8 cellular contexts compared by ENCODE assay signal in the genomic region with DNA sequence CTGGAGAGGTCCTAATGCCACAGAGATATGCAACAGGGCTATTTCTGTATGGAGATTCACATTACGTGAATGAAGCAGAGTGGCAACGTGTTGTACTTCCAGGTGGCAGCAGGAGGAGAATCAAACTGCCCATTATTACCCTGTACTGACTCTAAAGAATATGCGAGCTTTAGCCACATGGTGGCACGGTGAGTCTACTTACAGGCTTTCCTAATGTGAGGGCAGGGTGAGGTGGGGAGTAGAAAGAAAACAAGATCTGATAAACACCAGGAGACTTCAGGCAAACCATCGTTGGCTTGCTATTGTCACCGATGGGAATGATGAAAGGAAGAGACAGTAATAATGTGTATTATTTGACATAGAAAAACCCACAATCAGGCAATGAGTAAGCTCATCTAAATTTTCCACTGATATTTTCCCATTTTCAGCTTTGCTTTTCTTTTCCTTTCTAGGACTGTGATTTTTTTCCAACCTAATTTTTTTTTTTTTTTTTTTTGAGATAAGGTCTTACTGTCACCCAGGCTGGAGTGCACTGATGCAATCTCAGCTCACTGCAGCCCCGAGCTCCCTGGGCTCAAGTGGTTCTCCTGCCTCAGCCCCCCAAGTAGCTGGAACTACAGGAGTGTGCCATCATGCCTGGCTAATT.
A peak's percentile ranks its signal among the peaks of the same experiment; 100 is the strongest.
DNase-seq lines count a peak whose midpoint lies in the region; ATAC-seq and TF ChIP-seq lines count a peak whose summit lies in the region.

No MANE protein-coding gene starts in this region.

- intact Hi-C loops in HCT116 (cut with micrococcal nuclease), result loop anchor here (1.0 to 5.0 kb wide), 4 partner anchors 124 to 429 kb away; a partner anchor contains a TSS
- intact Hi-C loops in activated naive CD4-positive, alpha-beta T cell treated with anti-CD3 and anti-CD28 coated beads for 36 hours (cut with micrococcal nuclease), result loop anchor here (1.0 to 10.0 kb wide), 4 partner anchors 204 to 486 kb away; a partner anchor contains a TSS
- intact Hi-C loops in prostate gland (cut with DNase I), result loop anchor here (2.0 to 5.0 kb wide), 3 partner anchors 149 to 347 kb away; a partner anchor contains a TSS

- POLR2A ChIA-PET in HCT116 (lab: Charles Lee), result interaction anchor here (0.7 kb wide), 1 partner anchor 1615 kb away, joined by 4 read pairs; no protein-coding TSS in a partner anchor

- no peak for TF ChIP-seq POLR2A in HCT116 (IDR thresholded peaks at IDR 0.05; ENCODE audit: borderline replicate concordance, extremely low read depth, insufficient read depth, insufficient read length)
- no peak for TF ChIP-seq POLR2A in prostate gland (IDR thresholded peaks at IDR 0.05)

- peak; percentile 100 for TF ChIP-seq RAD21 in HCT116 (IDR thresholded peaks at IDR 0.05; ENCODE audit: low read depth)

- H3K9me3 Mint-ChIP-seq in activated naive CD4-positive, alpha-beta T cell treated with anti-CD3 and anti-CD28 coated beads for 36 hours, result no peaks in the 10 kb centered on the region

- H3K9me2 ChIP-seq in HCT116 (ENCODE audit: insufficient read depth), result no peaks in the 10 kb centered on the region

- H3K27ac Mint-ChIP-seq in activated naive CD4-positive, alpha-beta T cell treated with anti-CD3 and anti-CD28 coated beads for 36 hours, result no peak overlapping the region

- no peak overlapping the region for H3K4me3 Mint-ChIP-seq in activated naive CD4-positive, alpha-beta T cell treated with anti-CD3 and anti-CD28 coated beads for 36 hours

- no peak overlapping the region for H3K27ac ChIP-seq in HCT116 (ENCODE audit: low read depth, low read length)
- H3K27ac ChIP-seq in prostate gland, result peak overlapping the region; percentile 20 to 43

- no peaks in the 10 kb centered on the region for H3K36me3 Mint-ChIP-seq in activated naive CD4-positive, alpha-beta T cell treated with anti-CD3 and anti-CD28 coated beads for 36 hours (ENCODE audit: low read depth)

- peak overlapping the region; percentile 22 for H3K4me2 ChIP-seq in HCT116 (ENCODE audit: low read length)

- H3K4me1 ChIP-seq in HCT116 (ENCODE audit: control insufficient read depth in 1 of 2, insufficient read depth in 2 of 2, low read length in 2 of 2), result peaks cover 3 to 11% of the 10 kb centered on the region in 2 experiments; a peak in 3 of 4 replicates
- H3K4me1 ChIP-seq in prostate gland (replicated peaks), result no peaks in the 10 kb centered on the region

- ATAC-seq in HCT116, result peak; percentile 100

- H3K4me3 ChIP-seq in HCT116 (replicated peaks in 1 of 2; ENCODE audit: low read depth in 1 of 2, low read length in 2 of 2), result no peak overlapping the region
- H3K4me3 ChIP-seq in prostate gland, result no peak overlapping the region

- peak; percentile 63 for DNase-seq in GM10266 (ENCODE audit: extremely low spot score)
- peak; percentile 78 for DNase-seq in HCT116 (ENCODE audit: low read depth, low spot score)
- peak; percentile 85 for DNase-seq in M059J (ENCODE audit: low read depth)
- peak; percentile 82 for DNase-seq in SIG-M5 treated with dmso at 0.1 percent for 504 hours (lab: John Stamatoyannopoulos, UW; ENCODE audit: unreplicated experiment)
- DNase-seq in activated naive CD4-positive, alpha-beta T cell treated with anti-CD3 and anti-CD28 coated beads for 36 hours, result peak; percentile 79
- peak; percentile 85 for DNase-seq in glomerular visceral epithelial cell (ENCODE audit: extremely low spot score)
- DNase-seq in prostate gland (ENCODE audit: low spot score), result peak; percentile 79
- DNase-seq in NCI-H1048 (lab: John Stamatoyannopoulos, UW), result no peak

- no peaks in the 10 kb centered on the region for H3K27me3 ChIP-seq in HCT116 (ENCODE audit: insufficient read depth, low read length)
- H3K27me3 ChIP-seq in prostate gland (replicated peaks; ENCODE audit: insufficient read depth), result no peaks in the 10 kb centered on the region

- H4K20me1 ChIP-seq in HCT116 (ENCODE audit: insufficient read depth), result no peaks in the 10 kb centered on the region

- no TSS peak for BruUV-seq in HCT116 (replicated peaks; lab: Mats Ljungman, UMichigan)

- no peaks in the 10 kb centered on the region for H3K36me3 ChIP-seq in HCT116 (ENCODE audit: control insufficient read depth in 1 of 2, insufficient read depth in 2 of 2, low read length in 2 of 2)
- no peaks in the 10 kb centered on the region for H3K36me3 ChIP-seq in prostate gland

- no peak overlapping the region for H2AFZ ChIP-seq in HCT116 (ENCODE audit: low read depth, low read length, poor library complexity, severe bottlenecking)

- TF ChIP-seq CTCF in GM10266 (IDR thresholded peaks at IDR 0.05; ENCODE audit: control insufficient read depth, insufficient read depth, low read depth, missing control alignments) (peak; percentile 79), HCT116 (IDR thresholded peaks at IDR 0.05 in 2 of 3, conservative IDR thresholded peaks at IDR 0.05 in 1 of 3; ENCODE audit: borderline replicate concordance in 1 of 3, insufficient read depth in 1 of 3, low read depth in 2 of 3, low read length in 2 of 3) (peak; percentile 77 to 97 (median 84)), prostate gland (IDR thresholded peaks at IDR 0.05) (peak; percentile 58 to 93 (median 82))

- H3K9ac ChIP-seq in HCT116 (ENCODE audit: low read length), result no peak overlapping the region

- H3K27me3 Mint-ChIP-seq in activated naive CD4-positive, alpha-beta T cell treated with anti-CD3 and anti-CD28 coated beads for 36 hours (ENCODE audit: low read depth), result no peaks in the 10 kb centered on the region

- H3K79me2 ChIP-seq in HCT116 (ENCODE audit: insufficient read depth, low read length), result no peaks in the 10 kb centered on the region

- RAD21 ChIA-PET in HCT116 (lab: Charles Lee; ENCODE audit: low non-redundant PET in 1 of 2, low total read pairs in 2 of 2, uncharacterized antibody in 2 of 2, unreplicated experiment in 2 of 2), result interaction anchor here (0.6 to 1.4 kb wide), 4 partner anchors 203 to 521 kb away, joined by 3 to 16 read pairs (median 4); a partner anchor contains a TSS

- H3K9me3 ChIP-seq in HCT116 (ENCODE audit: control insufficient read depth in 1 of 2, insufficient read depth in 1 of 2, low read depth in 1 of 2, low read length in 2 of 2), result no peaks in the 10 kb centered on the region
- no peaks in the 10 kb centered on the region for H3K9me3 ChIP-seq in prostate gland

- 15% methylated on average over 7 of the region's 7 CpGs for WGBS in prostate gland

- peaks cover 6% of the 10 kb centered on the region for H3K4me1 Mint-ChIP-seq in activated naive CD4-positive, alpha-beta T cell treated with anti-CD3 and anti-CD28 coated beads for 36 hours (ENCODE audit: low read depth)

- CTCF ChIA-PET in HCT116 (lab: Charles Lee), result interaction anchor here (0.7 to 1.4 kb wide), 12 partner anchors 12 to 429 kb away, joined by 3 to 37 read pairs (median 4); a partner anchor contains a TSS
- CTCF ChIA-PET in activated naive CD4-positive, alpha-beta T cell treated with anti-CD3 and anti-CD28 coated beads for 36 hours (lab: Charles Lee), result interaction anchor here (0.6 to 1.2 kb wide), 6 partner anchors 9 to 667 kb away, joined by 3 to 7 read pairs (median 4); no protein-coding TSS in a partner anchor

TF ChIP-seq in HCT116, 20 proteins besides CTCF, POLR2A, EP300 and RAD21:
- TF ChIP-seq, protein P1, sequence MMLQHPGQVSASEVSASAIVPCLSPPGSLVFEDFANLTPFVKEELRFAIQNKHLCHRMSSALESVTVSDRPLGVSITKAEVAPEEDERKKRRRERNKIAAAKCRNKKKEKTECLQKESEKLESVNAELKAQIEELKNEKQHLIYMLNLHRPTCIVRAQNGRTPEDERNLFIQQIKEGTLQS (IDR thresholded peaks at IDR 0.05), result no peak
- TF ChIP-seq, protein P2, sequence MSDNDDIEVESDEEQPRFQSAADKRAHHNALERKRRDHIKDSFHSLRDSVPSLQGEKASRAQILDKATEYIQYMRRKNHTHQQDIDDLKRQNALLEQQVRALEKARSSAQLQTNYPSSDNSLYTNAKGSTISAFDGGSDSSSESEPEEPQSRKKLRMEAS (IDR thresholded peaks at IDR 0.05), result peak; percentile 26; the same call in 1 of the 2 replicates
- TF ChIP-seq CBX3 (IDR thresholded peaks at IDR 0.05; ENCODE audit: low read depth), result 0 out of 2 replicates have a peak, but pooled peaks have one; percentile 31
